In the genomic region with DNA sequence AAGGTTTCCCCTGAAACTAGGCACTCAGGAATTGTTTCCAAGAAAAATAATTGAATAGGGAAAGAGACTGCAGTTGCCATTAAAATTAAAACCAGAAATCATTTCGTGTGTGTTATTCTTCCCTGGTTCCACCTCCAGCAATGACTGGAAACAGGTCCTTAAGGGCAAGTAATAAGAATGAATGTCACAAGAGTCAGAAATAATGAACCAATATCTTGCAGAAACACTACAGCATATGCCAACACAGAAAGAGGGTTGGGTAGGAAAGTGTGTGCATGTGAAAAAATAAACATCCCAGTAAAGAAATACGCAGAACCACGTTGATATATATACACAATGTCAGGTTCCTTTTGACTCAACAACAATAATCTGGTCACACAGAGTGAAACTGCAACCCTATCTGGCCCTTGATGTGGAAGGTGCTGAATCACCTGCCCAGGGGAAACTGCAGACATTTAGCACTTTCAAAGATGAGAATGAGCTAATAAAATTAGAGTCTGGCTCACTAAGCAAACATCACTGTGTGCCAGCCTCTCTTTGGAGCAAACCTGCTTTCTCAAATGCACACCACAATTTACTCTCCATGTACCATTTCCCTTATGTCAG, we compare ENCODE assay signal across 9 cellular contexts. TPM values are rescaled to one million over a fixed set of nuclear protein-coding genes. Genes with fewer than 3 reads are reported as not detected.
DNase-seq lines count a peak whose midpoint lies in the region; ATAC-seq and TF ChIP-seq lines count a peak whose summit lies in the region.
"Had no signal": no experiment of that assay in that cellular context is flagged by ENCODE, and none has a peak within 500 bp of the region (broad histone marks: within the 10 kb centered on the region; RNA-seq: fewer than 3 reads in every experiment).

No MANE protein-coding gene starts in this region.

- no peak for TF ChIP-seq CTCF in WERI-Rb-1 (IDR thresholded peaks at IDR 0.05; ENCODE audit: low read depth, low read length)

- no peak overlapping the region for H3K27ac Mint-ChIP-seq in activated CD4-positive, alpha-beta memory T cell treated with anti-CD3 and anti-CD28 coated beads for 36 hours

- H3K4me3 ChIP-seq in WERI-Rb-1 (ENCODE audit: low read depth, low read length), result no peak overlapping the region
- H3K4me3 ChIP-seq: cardiac muscle cell had no signal

- no peak overlapping the region for H3K4me3 Mint-ChIP-seq in activated CD4-positive, alpha-beta memory T cell treated with anti-CD3 and anti-CD28 coated beads for 36 hours

- ATAC-seq in GM18498 (IDR thresholded peaks at IDR 0.05; ENCODE audit: unreplicated experiment), result peak; percentile 90
- peak; percentile 89 for ATAC-seq in GM21423 (IDR thresholded peaks at IDR 0.05; ENCODE audit: unreplicated experiment)
- peak; percentile 92 for ATAC-seq in HG03565 (IDR thresholded peaks at IDR 0.05; ENCODE audit: unreplicated experiment)

- H3K36me3 ChIP-seq in WERI-Rb-1, result no peaks in the 10 kb centered on the region
- H3K36me3 ChIP-seq: cardiac muscle cell had no signal

- no peaks in the 10 kb centered on the region for H3K9me3 Mint-ChIP-seq in activated CD4-positive, alpha-beta memory T cell treated with anti-CD3 and anti-CD28 coated beads for 36 hours

- no peaks in the 10 kb centered on the region for H3K27me3 ChIP-seq in WERI-Rb-1 (ENCODE audit: insufficient read depth, low read depth, severe bottlenecking)
- H3K27me3 ChIP-seq: cardiac muscle cell had no signal

- no peaks in the 10 kb centered on the region for H3K27me3 Mint-ChIP-seq in activated CD4-positive, alpha-beta memory T cell treated with anti-CD3 and anti-CD28 coated beads for 36 hours

- H3K36me3 Mint-ChIP-seq in activated CD4-positive, alpha-beta memory T cell treated with anti-CD3 and anti-CD28 coated beads for 36 hours, result no peaks in the 10 kb centered on the region

- intact Hi-C loops in activated CD4-positive, alpha-beta memory T cell treated with anti-CD3 and anti-CD28 coated beads for 36 hours (cut with micrococcal nuclease), result loop anchor here (1.0 to 10.0 kb wide), 13 partner anchors 135 to 824 kb away; no protein-coding TSS in a partner anchor

- no peak overlapping the region for H3K27ac ChIP-seq in WERI-Rb-1
- H3K27ac ChIP-seq: cardiac muscle cell had no signal

- DNase-seq in activated CD4-positive, alpha-beta memory T cell treated with anti-CD3 and anti-CD28 coated beads for 36 hours, result peak; percentile 73
- no peak for DNase-seq in NCI-H128 (lab: John Stamatoyannopoulos, UW; ENCODE audit: unreplicated experiment)
- no peak for DNase-seq in iPS-NIHi7 (ENCODE audit: extremely low spot score)
- no peak for DNase-seq in foreskin melanocyte
- DNase-seq in WERI-Rb-1, result no peak

- H3K9me3 ChIP-seq in WERI-Rb-1 (ENCODE audit: severe bottlenecking), result no peaks in the 10 kb centered on the region

- CTCF ChIA-PET in activated CD4-positive, alpha-beta memory T cell treated with anti-CD3 and anti-CD28 coated beads for 36 hours (lab: Charles Lee), result interaction anchor here (1.0 to 3.8 kb wide), 7 partner anchors 10 to 902 kb away, joined by 3 to 40 read pairs (median 4); no protein-coding TSS in a partner anchor

- POLR2A ChIA-PET in activated CD4-positive, alpha-beta memory T cell treated with anti-CD3 and anti-CD28 coated beads for 36 hours (lab: Charles Lee), result interaction anchor here (0.7 to 2.0 kb wide), 2 partner anchors 118 to 818 kb away, joined by 3 to 9 read pairs; no protein-coding TSS in a partner anchor

- peaks cover 22% of the 10 kb centered on the region for H3K4me1 Mint-ChIP-seq in activated CD4-positive, alpha-beta memory T cell treated with anti-CD3 and anti-CD28 coated beads for 36 hours (ENCODE audit: low read depth)

RNA-seq across cellular contexts. Expression of a gene that starts 15.1 kb away (rescaled TPM):
- not detected for total RNA-seq in activated CD4-positive, alpha-beta memory T cell treated with anti-CD3 and anti-CD28 coated beads for 36 hours
- total RNA-seq: cardiac muscle cell had no signal
